Comparison of ENCODE assay signal across 20 cellular contexts in the genomic region with DNA sequence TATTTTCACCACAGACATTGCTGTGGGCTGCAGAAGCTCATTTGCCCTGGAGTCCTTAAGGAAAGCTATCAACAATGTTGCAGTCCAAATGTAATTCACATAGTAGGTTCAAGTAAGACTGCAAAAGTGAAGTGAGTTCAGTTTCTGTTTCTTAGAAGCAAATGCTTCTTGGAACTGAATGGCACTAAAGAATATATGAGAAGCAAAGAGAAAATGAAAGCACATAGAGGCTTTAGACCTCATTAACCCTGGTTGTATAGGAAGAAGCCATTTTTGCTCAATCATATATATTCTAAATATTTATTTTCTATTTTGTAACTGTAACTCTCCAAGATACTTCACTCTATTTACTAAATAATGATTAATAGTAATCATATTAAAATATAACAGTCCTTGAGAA.
DNase-seq lines count a peak whose midpoint lies in the region; ATAC-seq, FAIRE-seq and TF ChIP-seq lines count a peak whose summit lies in the region.
"Had no signal": no experiment of that assay in that cellular context is flagged by ENCODE, and none has a peak within 500 bp of the region (broad histone marks: within the 10 kb centered on the region; RNA-seq: fewer than 3 reads in every experiment).

No MANE protein-coding gene starts in this region.

- H3K36me3 ChIP-seq in GM12878 (ENCODE audit: control insufficient read depth in 2 of 2, insufficient read depth in 2 of 2, low read length in 1 of 2), result no peaks in the 10 kb centered on the region
- H3K36me3 ChIP-seq: BLaER1 treated with 17β-estradiol and CSF1 and Interleukin-3, amounts not matched to agents 10 nM and 100 nM; neutrophil; right lobe of liver had no signal

- no peaks in the 10 kb centered on the region for H3K36me3 Mint-ChIP-seq in activated T-cell treated with anti-CD3 and anti-CD28 coated beads, Interleukin-2, amount 50 U/mL, for 24 hours (ENCODE audit: low read depth)
- H3K36me3 Mint-ChIP-seq: activated naive CD4-positive, alpha-beta T cell treated with anti-CD3 and anti-CD28 coated beads, Interleukin-2, amount 50 U/mL, for 72 hours; stimulated activated memory B cell treated with anti-CD40 and anti-IgM and Interleukin-4, amounts not matched to agents 10 μg/mL and 1 μg/mL and 100 μg/mL, for 72 hours had no signal

- SMC1A ChIA-PET in GM12878 (lab: Charles Lee; ENCODE audit: uncharacterized antibody, unreplicated experiment), result interaction anchor here (1.0 kb wide), 1 partner anchor 21 kb away, joined by 3 read pairs; no protein-coding TSS in a partner anchor

- H3K27ac Mint-ChIP-seq in activated T-cell treated with anti-CD3 and anti-CD28 coated beads, Interleukin-2, amount 50 U/mL, for 24 hours, result no peak overlapping the region
- H3K27ac Mint-ChIP-seq: activated naive CD4-positive, alpha-beta T cell treated with anti-CD3 and anti-CD28 coated beads, Interleukin-2, amount 50 U/mL, for 72 hours; endodermal cell; mesothelial cell of epicardium; stimulated activated memory B cell treated with anti-CD40 and anti-IgM and Interleukin-4, amounts not matched to agents 10 μg/mL and 1 μg/mL and 100 μg/mL, for 72 hours; WTC11 had no signal

- H3K27ac ChIP-seq in GM12878 (ENCODE audit: control insufficient read depth, insufficient read depth), result no peak overlapping the region
- H3K27ac ChIP-seq: BLaER1 treated with 17β-estradiol and CSF1 and Interleukin-3, amounts not matched to agents 10 nM and 100 nM; HL-60; neutrophil; right lobe of liver had no signal

- no peak for TF ChIP-seq RAD21 in GM12878 (IDR thresholded peaks at IDR 0.05; ENCODE audit: insufficient read depth, low read depth, low read length)

- intact Hi-C loops in GM12878 (cut with micrococcal nuclease; ENCODE audit: unreplicated experiment), result no loop called here

- H3K4me3 Mint-ChIP-seq in activated T-cell treated with anti-CD3 and anti-CD28 coated beads, Interleukin-2, amount 50 U/mL, for 24 hours, result no peak overlapping the region
- H3K4me3 Mint-ChIP-seq: endodermal cell; mesothelial cell of epicardium; stimulated activated memory B cell treated with anti-CD40 and anti-IgM and Interleukin-4, amounts not matched to agents 10 μg/mL and 1 μg/mL and 100 μg/mL, for 72 hours; WTC11 had no signal

- no peak for TF ChIP-seq POLR2A in GM12878 (IDR thresholded peaks at IDR 0.05; ENCODE audit: low read depth, low read length)

- no peak overlapping the region for H3K4me3 ChIP-seq in GM12878
- H3K4me3 ChIP-seq: BLaER1 treated with 17β-estradiol and CSF1 and Interleukin-3, amounts not matched to agents 10 nM and 100 nM; right lobe of liver had no signal

- FAIRE-seq in GM12878 (lab: Jason Lieb, UNC) (no peak), urothelium cell line (lab: Jason Lieb, UNC) (no peak)
- FAIRE-seq: keratinocyte had no signal

- H3K9me3 Mint-ChIP-seq in activated T-cell treated with anti-CD3 and anti-CD28 coated beads, Interleukin-2, amount 50 U/mL, for 24 hours, result peaks cover 12% of the 10 kb centered on the region

- TF ChIP-seq CTCF in GM20000 (IDR thresholded peaks at IDR 0.05; ENCODE audit: extremely low read depth, missing control alignments) (no peak), GM12878 (IDR thresholded peaks at IDR 0.05 in 2 of 3, conservative IDR thresholded peaks at IDR 0.05 in 1 of 3; ENCODE audit: control insufficient read depth in 2 of 3, extremely low read depth in 1 of 3, insufficient read depth in 1 of 3, low read depth in 3 of 3, low read length in 3 of 3) (no peak)

- no peak overlapping the region for H3K4me2 ChIP-seq in GM12878 (ENCODE audit: control insufficient read depth, insufficient read depth)
- H3K4me2 ChIP-seq: BLaER1 treated with 17β-estradiol and CSF1 and Interleukin-3, amounts not matched to agents 10 nM and 100 nM had no signal

- DNase-seq in GM20000 (ENCODE audit: low spot score), result peak; percentile 4
- DNase-seq in GM12878 (ENCODE audit: low read depth, low spot score), result no peak
- no peak for DNase-seq in activated T-cell treated with anti-CD3 and anti-CD28 coated beads, Interleukin-2, amount 50 U/mL, for 24 hours
- no peak for DNase-seq in inferior parietal cortex (ENCODE audit: extremely low spot score)
- no peak for DNase-seq in urothelium cell line (ENCODE audit: low spot score)
- DNase-seq: activated CD8-positive, alpha-beta memory T cell treated with anti-CD3 and anti-CD28 coated beads, Interleukin-2, amount 50 U/mL, for 48 hours; central memory CD4-positive, alpha-beta T cell; endodermal cell; right lobe of liver had no signal

- in situ Hi-C loops in GM12878 (cut with MboI), result no loop called here

- no peaks in the 10 kb centered on the region for H3K79me2 ChIP-seq in GM12878 (ENCODE audit: control insufficient read depth, insufficient read depth, low read length)

- CTCF ChIA-PET in GM12878 (lab: Yijun Ruan, JAX), result interaction anchor here (0.6 to 1.1 kb wide), 3 partner anchors 11 to 148 kb away, joined by 3 read pairs; no protein-coding TSS in a partner anchor

- TF ChIP-seq EP300 in GM12878 (IDR thresholded peaks at IDR 0.05; ENCODE audit: borderline replicate concordance in 1 of 2, control insufficient read depth in 1 of 2, low read depth in 2 of 2, low read length in 2 of 2), result no peak

- ATAC-seq in GM18517 (IDR thresholded peaks at IDR 0.05; ENCODE audit: unreplicated experiment) (peak; percentile 88), HG03342 (IDR thresholded peaks at IDR 0.05; ENCODE audit: unreplicated experiment) (peak; percentile 69), GM12878 (peak; percentile 69), GM19023 (IDR thresholded peaks at IDR 0.05; ENCODE audit: unreplicated experiment) (no peak)
- ATAC-seq: activated naive CD4-positive, alpha-beta T cell treated with anti-CD3 and anti-CD28 coated beads, Interleukin-2, amount 50 U/mL, for 72 hours; stimulated activated memory B cell treated with anti-CD40 and anti-IgM and Interleukin-4, amounts not matched to agents 10 μg/mL and 1 μg/mL and 100 μg/mL, for 72 hours; WTC11 had no signal

- H2AFZ ChIP-seq in GM12878 (ENCODE audit: control insufficient read depth, low read depth, low read length), result peak overlapping the region; percentile 69

- H3K27me3 Mint-ChIP-seq in activated T-cell treated with anti-CD3 and anti-CD28 coated beads, Interleukin-2, amount 50 U/mL, for 24 hours, result no peaks in the 10 kb centered on the region
- H3K27me3 Mint-ChIP-seq: stimulated activated memory B cell treated with anti-CD40 and anti-IgM and Interleukin-4, amounts not matched to agents 10 μg/mL and 1 μg/mL and 100 μg/mL, for 72 hours had no signal

- no TSS peak for BruUV-seq in GM12878 (replicated peaks; lab: Mats Ljungman, UMichigan)

- no peaks in the 10 kb centered on the region for H3K9me3 ChIP-seq in GM12878 (replicated peaks; ENCODE audit: control insufficient read depth, insufficient read depth, low read length)
- H3K9me3 ChIP-seq: right lobe of liver had no signal

- H3K9ac ChIP-seq in GM12878 (ENCODE audit: control insufficient read depth, insufficient read depth, low read length), result no peak overlapping the region
- H3K9ac ChIP-seq: BLaER1 treated with 17β-estradiol and CSF1 and Interleukin-3, amounts not matched to agents 10 nM and 100 nM had no signal

- H3K27me3 ChIP-seq in GM12878 (replicated peaks in 1 of 2; ENCODE audit: control insufficient read depth in 2 of 2, insufficient read depth in 2 of 2, low read length in 1 of 2), result no peaks in the 10 kb centered on the region
- H3K27me3 ChIP-seq: BLaER1 treated with 17β-estradiol and CSF1 and Interleukin-3, amounts not matched to agents 10 nM and 100 nM; neutrophil; right lobe of liver had no signal

- no peaks in the 10 kb centered on the region for H4K20me1 ChIP-seq in GM12878 (ENCODE audit: control insufficient read depth, insufficient read depth)
- H4K20me1 ChIP-seq: BLaER1 treated with 17β-estradiol and CSF1 and Interleukin-3, amounts not matched to agents 10 nM and 100 nM had no signal

- RAD21 ChIA-PET in GM12878 (lab: Charles Lee; ENCODE audit: unreplicated experiment), result no interaction called here

- H3K4me1 Mint-ChIP-seq in activated T-cell treated with anti-CD3 and anti-CD28 coated beads, Interleukin-2, amount 50 U/mL, for 24 hours (ENCODE audit: low read depth), result no peaks in the 10 kb centered on the region
- H3K4me1 Mint-ChIP-seq: endodermal cell; stimulated activated memory B cell treated with anti-CD40 and anti-IgM and Interleukin-4, amounts not matched to agents 10 μg/mL and 1 μg/mL and 100 μg/mL, for 72 hours; WTC11 had no signal

- no peaks in the 10 kb centered on the region for H3K4me1 ChIP-seq in GM12878 (ENCODE audit: control insufficient read depth, insufficient read depth, low read length)
- H3K4me1 ChIP-seq: BLaER1 treated with 17β-estradiol and CSF1 and Interleukin-3, amounts not matched to agents 10 nM and 100 nM; right lobe of liver had no signal

- POLR2A ChIA-PET in GM12878 (lab: Charles Lee), result no interaction called here

TF ChIP-seq in GM12878, 131 proteins besides CTCF, POLR2A, EP300 and RAD21:
- TF ChIP-seq, protein P1, sequence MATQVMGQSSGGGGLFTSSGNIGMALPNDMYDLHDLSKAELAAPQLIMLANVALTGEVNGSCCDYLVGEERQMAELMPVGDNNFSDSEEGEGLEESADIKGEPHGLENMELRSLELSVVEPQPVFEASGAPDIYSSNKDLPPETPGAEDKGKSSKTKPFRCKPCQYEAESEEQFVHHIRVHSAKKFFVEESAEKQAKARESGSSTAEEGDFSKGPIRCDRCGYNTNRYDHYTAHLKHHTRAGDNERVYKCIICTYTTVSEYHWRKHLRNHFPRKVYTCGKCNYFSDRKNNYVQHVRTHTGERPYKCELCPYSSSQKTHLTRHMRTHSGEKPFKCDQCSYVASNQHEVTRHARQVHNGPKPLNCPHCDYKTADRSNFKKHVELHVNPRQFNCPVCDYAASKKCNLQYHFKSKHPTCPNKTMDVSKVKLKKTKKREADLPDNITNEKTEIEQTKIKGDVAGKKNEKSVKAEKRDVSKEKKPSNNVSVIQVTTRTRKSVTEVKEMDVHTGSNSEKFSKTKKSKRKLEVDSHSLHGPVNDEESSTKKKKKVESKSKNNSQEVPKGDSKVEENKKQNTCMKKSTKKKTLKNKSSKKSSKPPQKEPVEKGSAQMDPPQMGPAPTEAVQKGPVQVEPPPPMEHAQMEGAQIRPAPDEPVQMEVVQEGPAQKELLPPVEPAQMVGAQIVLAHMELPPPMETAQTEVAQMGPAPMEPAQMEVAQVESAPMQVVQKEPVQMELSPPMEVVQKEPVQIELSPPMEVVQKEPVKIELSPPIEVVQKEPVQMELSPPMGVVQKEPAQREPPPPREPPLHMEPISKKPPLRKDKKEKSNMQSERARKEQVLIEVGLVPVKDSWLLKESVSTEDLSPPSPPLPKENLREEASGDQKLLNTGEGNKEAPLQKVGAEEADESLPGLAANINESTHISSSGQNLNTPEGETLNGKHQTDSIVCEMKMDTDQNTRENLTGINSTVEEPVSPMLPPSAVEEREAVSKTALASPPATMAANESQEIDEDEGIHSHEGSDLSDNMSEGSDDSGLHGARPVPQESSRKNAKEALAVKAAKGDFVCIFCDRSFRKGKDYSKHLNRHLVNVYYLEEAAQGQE (IDR thresholded peaks at IDR 0.05; ENCODE audit: low read depth, low read length), result no peak
- TF ChIP-seq HDGF (IDR thresholded peaks at IDR 0.05) (no peak), TCF7 (IDR thresholded peaks at IDR 0.05; ENCODE audit: borderline replicate concordance) (no peak), ZNF24 (IDR thresholded peaks at IDR 0.05) (peak; percentile 64)
